1 cellular context compared by ENCODE assay signal in the genomic region with DNA sequence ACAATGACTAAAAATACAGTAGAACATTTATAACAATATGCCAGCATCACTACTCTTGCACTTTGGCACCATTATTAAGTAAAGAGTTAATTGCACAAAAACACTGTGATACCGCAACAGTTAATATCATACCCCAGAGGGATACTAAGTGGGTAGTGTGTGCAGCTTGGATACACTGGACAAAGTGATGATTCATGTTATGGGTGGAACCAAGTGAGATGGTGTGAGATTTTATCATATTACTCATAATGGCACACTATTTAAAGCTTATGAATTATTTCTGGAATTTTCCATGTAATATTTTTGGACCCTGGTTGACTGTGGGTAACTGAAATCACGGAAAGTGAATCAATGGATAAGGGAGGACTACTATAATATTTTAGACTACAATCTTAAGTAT.
TF ChIP-seq lines count a peak whose summit lies in the region.

No MANE protein-coding gene starts in this region.

TF ChIP-seq in SK-N-SH, 30 proteins besides CTCF, POLR2A, EP300 and RAD21 (continued from another document):
- TF ChIP-seq, protein P1, sequence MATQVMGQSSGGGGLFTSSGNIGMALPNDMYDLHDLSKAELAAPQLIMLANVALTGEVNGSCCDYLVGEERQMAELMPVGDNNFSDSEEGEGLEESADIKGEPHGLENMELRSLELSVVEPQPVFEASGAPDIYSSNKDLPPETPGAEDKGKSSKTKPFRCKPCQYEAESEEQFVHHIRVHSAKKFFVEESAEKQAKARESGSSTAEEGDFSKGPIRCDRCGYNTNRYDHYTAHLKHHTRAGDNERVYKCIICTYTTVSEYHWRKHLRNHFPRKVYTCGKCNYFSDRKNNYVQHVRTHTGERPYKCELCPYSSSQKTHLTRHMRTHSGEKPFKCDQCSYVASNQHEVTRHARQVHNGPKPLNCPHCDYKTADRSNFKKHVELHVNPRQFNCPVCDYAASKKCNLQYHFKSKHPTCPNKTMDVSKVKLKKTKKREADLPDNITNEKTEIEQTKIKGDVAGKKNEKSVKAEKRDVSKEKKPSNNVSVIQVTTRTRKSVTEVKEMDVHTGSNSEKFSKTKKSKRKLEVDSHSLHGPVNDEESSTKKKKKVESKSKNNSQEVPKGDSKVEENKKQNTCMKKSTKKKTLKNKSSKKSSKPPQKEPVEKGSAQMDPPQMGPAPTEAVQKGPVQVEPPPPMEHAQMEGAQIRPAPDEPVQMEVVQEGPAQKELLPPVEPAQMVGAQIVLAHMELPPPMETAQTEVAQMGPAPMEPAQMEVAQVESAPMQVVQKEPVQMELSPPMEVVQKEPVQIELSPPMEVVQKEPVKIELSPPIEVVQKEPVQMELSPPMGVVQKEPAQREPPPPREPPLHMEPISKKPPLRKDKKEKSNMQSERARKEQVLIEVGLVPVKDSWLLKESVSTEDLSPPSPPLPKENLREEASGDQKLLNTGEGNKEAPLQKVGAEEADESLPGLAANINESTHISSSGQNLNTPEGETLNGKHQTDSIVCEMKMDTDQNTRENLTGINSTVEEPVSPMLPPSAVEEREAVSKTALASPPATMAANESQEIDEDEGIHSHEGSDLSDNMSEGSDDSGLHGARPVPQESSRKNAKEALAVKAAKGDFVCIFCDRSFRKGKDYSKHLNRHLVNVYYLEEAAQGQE (IDR thresholded peaks at IDR 0.05; ENCODE audit: low read depth, low read length), result no peak
- TF ChIP-seq, protein P2, sequence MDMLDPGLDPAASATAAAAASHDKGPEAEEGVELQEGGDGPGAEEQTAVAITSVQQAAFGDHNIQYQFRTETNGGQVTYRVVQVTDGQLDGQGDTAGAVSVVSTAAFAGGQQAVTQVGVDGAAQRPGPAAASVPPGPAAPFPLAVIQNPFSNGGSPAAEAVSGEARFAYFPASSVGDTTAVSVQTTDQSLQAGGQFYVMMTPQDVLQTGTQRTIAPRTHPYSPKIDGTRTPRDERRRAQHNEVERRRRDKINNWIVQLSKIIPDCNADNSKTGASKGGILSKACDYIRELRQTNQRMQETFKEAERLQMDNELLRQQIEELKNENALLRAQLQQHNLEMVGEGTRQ (IDR thresholded peaks at IDR 0.05; ENCODE audit: borderline replicate concordance, low read depth, low read length), result no peak
- TF ChIP-seq RXRA (IDR thresholded peaks at IDR 0.05; ENCODE audit: borderline replicate concordance, low read depth), result no peak
- TF ChIP-seq CHD2 (IDR thresholded peaks at IDR 0.05; ENCODE audit: low read length, partially characterized antibody), result no peak
- no peak for TF ChIP-seq EZH2phosphoT487 (IDR thresholded peaks at IDR 0.05; ENCODE audit: borderline replicate concordance, low read depth)
- TF ChIP-seq TCF12 (IDR thresholded peaks at IDR 0.05), result peak; percentile 58
- TF ChIP-seq, protein P3, sequence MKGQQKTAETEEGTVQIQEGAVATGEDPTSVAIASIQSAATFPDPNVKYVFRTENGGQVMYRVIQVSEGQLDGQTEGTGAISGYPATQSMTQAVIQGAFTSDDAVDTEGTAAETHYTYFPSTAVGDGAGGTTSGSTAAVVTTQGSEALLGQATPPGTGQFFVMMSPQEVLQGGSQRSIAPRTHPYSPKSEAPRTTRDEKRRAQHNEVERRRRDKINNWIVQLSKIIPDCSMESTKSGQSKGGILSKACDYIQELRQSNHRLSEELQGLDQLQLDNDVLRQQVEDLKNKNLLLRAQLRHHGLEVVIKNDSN (IDR thresholded peaks at IDR 0.05; ENCODE audit: borderline replicate concordance, low read depth), result no peak
- no peak for TF ChIP-seq NRF1 (IDR thresholded peaks at IDR 0.05; ENCODE audit: low read depth, low read length)
- no peak for TF ChIP-seq FOXJ3 (CRISPR knock-in tag; IDR thresholded peaks at IDR 0.05)
- TF ChIP-seq SIN3A (IDR thresholded peaks at IDR 0.05; ENCODE audit: borderline replicate concordance, low read depth, low read length), result no peak
- TF ChIP-seq POLR2AphosphoS5 (IDR thresholded peaks at IDR 0.05; ENCODE audit: low read depth, low read length), result no peak
- TF ChIP-seq RFX5 (IDR thresholded peaks at IDR 0.05; ENCODE audit: low read length), result no peak
- TF ChIP-seq YY1 (IDR thresholded peaks at IDR 0.05; ENCODE audit: low read depth), result no peak
- TF ChIP-seq, protein P4, sequence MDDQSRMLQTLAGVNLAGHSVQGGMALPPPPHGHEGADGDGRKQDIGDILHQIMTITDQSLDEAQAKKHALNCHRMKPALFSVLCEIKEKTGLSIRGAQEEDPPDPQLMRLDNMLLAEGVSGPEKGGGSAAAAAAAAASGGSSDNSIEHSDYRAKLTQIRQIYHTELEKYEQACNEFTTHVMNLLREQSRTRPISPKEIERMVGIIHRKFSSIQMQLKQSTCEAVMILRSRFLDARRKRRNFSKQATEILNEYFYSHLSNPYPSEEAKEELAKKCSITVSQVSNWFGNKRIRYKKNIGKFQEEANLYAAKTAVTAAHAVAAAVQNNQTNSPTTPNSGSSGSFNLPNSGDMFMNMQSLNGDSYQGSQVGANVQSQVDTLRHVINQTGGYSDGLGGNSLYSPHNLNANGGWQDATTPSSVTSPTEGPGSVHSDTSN (IDR thresholded peaks at IDR 0.05), result no peak
- TF ChIP-seq FOSL2 (IDR thresholded peaks at IDR 0.05; ENCODE audit: borderline replicate concordance, low read depth), result peak; percentile 74; the same call in 1 of the 2 replicates
